ENCODE assay signal across 7 cellular contexts in the genomic region with DNA sequence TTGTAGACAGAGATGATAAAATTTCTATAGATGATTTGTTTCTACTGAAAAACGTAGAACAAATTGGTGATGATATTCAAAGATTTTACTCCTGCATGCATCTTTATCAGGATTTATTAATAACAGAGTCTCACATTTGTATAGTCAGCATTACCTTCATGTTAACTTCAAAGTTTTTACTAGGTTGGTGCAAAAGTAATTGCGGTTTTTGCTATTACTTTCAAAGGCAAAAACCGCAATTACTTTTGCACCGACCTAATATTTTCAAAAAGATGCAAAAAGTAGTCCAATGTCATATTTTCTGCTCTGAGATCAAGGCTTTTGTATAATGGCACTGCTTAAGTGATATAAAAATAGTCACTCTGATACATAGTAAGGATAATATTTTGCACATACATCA.
"Had no signal": no experiment of that assay in that cellular context is flagged by ENCODE, and none has a peak within 500 bp of the region (broad histone marks: within the 10 kb centered on the region; RNA-seq: fewer than 3 reads in every experiment).

No MANE protein-coding gene starts in this region.

- FAIRE-seq: G401.6, GM12891, GM12892, GM18507, GM19239 had no signal

- DNase-seq: GDM1, GF-D8 had no signal
